Comparison of ENCODE assay signal across 11 cellular contexts in genomic region chr16:68078726-68079615, GRCh38. TPM values are rescaled to one million over a fixed set of nuclear protein-coding genes. Genes with fewer than 3 reads are reported as not detected.
A peak's percentile ranks its signal among the peaks of the same experiment; 100 is the strongest.
DNase-seq lines count a peak whose midpoint lies in the region; ATAC-seq, FAIRE-seq and TF ChIP-seq lines count a peak whose summit lies in the region.
"Had no signal": no experiment of that assay in that cellular context is flagged by ENCODE, and none has a peak within 500 bp of the region (broad histone marks: within the 10 kb centered on the region; RNA-seq: fewer than 3 reads in every experiment).

No MANE protein-coding gene starts in this region.

- CTCF ChIA-PET in Caco-2 (lab: Charles Lee) (no interaction called here), SK-N-SH (lab: Yijun Ruan, JAX) (interaction anchor here (1.0 to 2.1 kb wide), 3 partner anchors 14 to 449 kb away, joined by 3 to 10 read pairs (median 7); no protein-coding TSS in a partner anchor)

- WGBS in hepatocyte (ENCODE audit: low lambda C conversion rate, missing lambda C conversion rate): 92% methylated on average over 8 of the region's 8 CpGs
- WGBS in SK-N-SH (ENCODE audit: low lambda C conversion rate): 96% methylated on average over 7 of the region's 8 CpGs

- no peak overlapping the region for H2AFZ ChIP-seq in hepatocyte
- H2AFZ ChIP-seq in SK-N-SH (ENCODE audit: low read depth): no peak overlapping the region

- H3K4me1 ChIP-seq in Caco-2: peaks cover 32% of the 10 kb centered on the region
- peaks cover 19% of the 10 kb centered on the region for H3K4me1 ChIP-seq in hepatocyte (ENCODE audit: insufficient read depth)
- H3K4me1 ChIP-seq in SK-N-SH (ENCODE audit: control insufficient read depth in 1 of 2, insufficient read depth in 2 of 2, low read depth in 1 of 2, low read length in 1 of 2): peaks cover under 1 to 4% of the 10 kb centered on the region in 2 experiments; a peak in 1 of 4 replicates

- H3K79me2 ChIP-seq in hepatocyte (no peaks in the 10 kb centered on the region), SK-N-SH (ENCODE audit: insufficient read depth) (no peaks in the 10 kb centered on the region)

- POLR2A ChIA-PET in Caco-2 (lab: Charles Lee) (no interaction called here), SK-N-SH (lab: Yijun Ruan, JAX) (no interaction called here)

- ATAC-seq in T-helper 17 cell: no peak

- peaks cover 8% of the 10 kb centered on the region for H3K36me3 ChIP-seq in Caco-2 (ENCODE audit: control insufficient read depth, insufficient read depth, low read length)
- no peaks in the 10 kb centered on the region for H3K36me3 ChIP-seq in hepatocyte (replicated peaks; ENCODE audit: insufficient read depth, low read depth)
- peaks cover 3 to 42% of the 10 kb centered on the region in 2 experiments for H3K36me3 ChIP-seq in SK-N-SH (replicated peaks in 1 of 2; ENCODE audit: control insufficient read depth in 1 of 2, insufficient read depth in 2 of 2, low read length in 1 of 2)

- H3K27ac ChIP-seq in hepatocyte: peak overlapping the region; percentile 94
- H3K27ac ChIP-seq in skin epidermis: peak overlapping the region in 20 of 21 experiments; percentile 65 to 98 (median 82)
- H3K27ac ChIP-seq in SK-N-SH (ENCODE audit: low read depth in 2 of 2, low read length in 1 of 2): no peak overlapping the region
- H3K27ac ChIP-seq: SK-N-MC had no signal

- DNase-seq in Caco-2 (no peak), T-helper 17 cell (no peak), hepatocyte (ENCODE audit: low spot score) (no peak), SKM-1 treated with dmso at 0.1 percent for 144 hours (lab: John Stamatoyannopoulos, UW; ENCODE audit: unreplicated experiment) (no peak), A172 (ENCODE audit: low spot score) (no peak), RCC 7860 (ENCODE audit: low spot score) (no peak), SK-N-SH (no peak)

- H3K4me2 ChIP-seq in hepatocyte (peak overlapping the region; percentile 61), SK-N-SH (no peak overlapping the region)

- H3K4me3 ChIP-seq in Caco-2 (ENCODE audit: low read depth, low read length): no peak overlapping the region
- no peak overlapping the region for H3K4me3 ChIP-seq in hepatocyte
- no peak overlapping the region for H3K4me3 ChIP-seq in skin epidermis
- no peak overlapping the region for H3K4me3 ChIP-seq in SK-N-SH (ENCODE audit: low read depth in 2 of 2, low read length in 1 of 2)
- H3K4me3 ChIP-seq: SK-N-MC had no signal

- no peak for TF ChIP-seq EP300 in SK-N-SH (IDR thresholded peaks at IDR 0.05; ENCODE audit: borderline replicate concordance in 1 of 2, low read depth in 1 of 2, low read length in 1 of 2)

- H3K4me1 Mint-ChIP-seq in Caco-2 (ENCODE audit: low read depth, unreplicated experiment): peaks cover 19% of the 10 kb centered on the region
- H3K4me1 Mint-ChIP-seq in T-helper 17 cell: peaks cover 75% of the 10 kb centered on the region

- H3K27ac Mint-ChIP-seq in Caco-2 (ENCODE audit: unreplicated experiment): peak overlapping the region; percentile 30
- peak overlapping the region; percentile 90 for H3K27ac Mint-ChIP-seq in T-helper 17 cell

- no peak for TF ChIP-seq RAD21 in SK-N-SH (IDR thresholded peaks at IDR 0.05; ENCODE audit: low read length)

- H3K9me3 Mint-ChIP-seq in Caco-2 (ENCODE audit: unreplicated experiment): no peaks in the 10 kb centered on the region

- H3K36me3 Mint-ChIP-seq in Caco-2 (ENCODE audit: insufficient read depth, unreplicated experiment) (peaks cover 27% of the 10 kb centered on the region), T-helper 17 cell (ENCODE audit: low read depth) (peaks cover 2% of the 10 kb centered on the region)

- peak overlapping the region; percentile 29 for H3K4me3 Mint-ChIP-seq in Caco-2 (ENCODE audit: unreplicated experiment)
- H3K4me3 Mint-ChIP-seq in T-helper 17 cell: peak overlapping the region; percentile 86

- intact Hi-C loops in Caco-2 (cut with micrococcal nuclease; ENCODE audit: unreplicated experiment): no loop called here

- H3K9ac ChIP-seq in SK-N-SH: no peak overlapping the region

- H3K27me3 ChIP-seq in Caco-2 (replicated peaks; ENCODE audit: control insufficient read depth, insufficient read depth, low read length) (no peaks in the 10 kb centered on the region), hepatocyte (no peaks in the 10 kb centered on the region), SK-N-SH (ENCODE audit: insufficient read depth) (no peaks in the 10 kb centered on the region)

- no peaks in the 10 kb centered on the region for H3K27me3 Mint-ChIP-seq in Caco-2 (ENCODE audit: insufficient read depth, unreplicated experiment)
- no peaks in the 10 kb centered on the region for H3K27me3 Mint-ChIP-seq in T-helper 17 cell

- TF ChIP-seq CTCF in Caco-2 (IDR thresholded peaks at IDR 0.05; ENCODE audit: insufficient read depth in 1 of 2, low read depth in 1 of 2, low read length in 1 of 2, severe bottlenecking in 1 of 2, unreplicated experiment in 1 of 2) (no peak), hepatocyte (IDR thresholded peaks at IDR 0.05; ENCODE audit: poor library complexity) (no peak), SK-N-SH (IDR thresholded peaks at IDR 0.05) (no peak)

- H3K9me3 ChIP-seq in Caco-2: no peaks in the 10 kb centered on the region
- H3K9me3 ChIP-seq in T-helper 17 cell (ENCODE audit: control insufficient read depth, low read length, poor library complexity, severe bottlenecking): no peaks in the 10 kb centered on the region
- H3K9me3 ChIP-seq in hepatocyte (ENCODE audit: low read depth): no peaks in the 10 kb centered on the region
- H3K9me3 ChIP-seq in SK-N-SH: no peaks in the 10 kb centered on the region

- H3F3A ChIP-seq in SK-N-SH (replicated peaks; ENCODE audit: insufficient read depth): peaks cover 4% of the 10 kb centered on the region

- H3K9me2 ChIP-seq in hepatocyte (replicated peaks; ENCODE audit: insufficient read depth) (no peaks in the 10 kb centered on the region), SK-N-SH (no peaks in the 10 kb centered on the region)

- no TSS peak for BruUV-seq in Caco-2 (replicated peaks; lab: Mats Ljungman, UMichigan)

- FAIRE-seq in RCC 7860 (lab: Jason Lieb, UNC): no peak
- FAIRE-seq: D721Med, GM12892 had no signal

- H4K20me1 ChIP-seq in hepatocyte (ENCODE audit: insufficient read depth, poor library complexity, severe bottlenecking) (no peaks in the 10 kb centered on the region), SK-N-SH (ENCODE audit: insufficient read depth) (no peaks in the 10 kb centered on the region)

TF ChIP-seq in SK-N-SH, 30 proteins besides CTCF, POLR2A, EP300 and RAD21:
- TF ChIP-seq MEF2A (IDR thresholded peaks at IDR 0.05; ENCODE audit: borderline replicate concordance, low read depth) (no peak), FOSL2 (IDR thresholded peaks at IDR 0.05; ENCODE audit: borderline replicate concordance, low read depth) (no peak), FOXJ3 (CRISPR knock-in tag; IDR thresholded peaks at IDR 0.05) (no peak), CHD2 (IDR thresholded peaks at IDR 0.05; ENCODE audit: low read length, partially characterized antibody) (no peak)

RNA-seq across cellular contexts. Expression of gene NFATC3, which starts 6.2 kb away (rescaled TPM):
- 40.0 and 43.9 TPM in 2 replicates for total RNA-seq in Caco-2 (2022)
- total RNA-seq in T-helper 17 cell: 100 to 1,000 TPM in 1 of 2 donors, 10 to 100 TPM in 1; 94.5 to 101 TPM
- total RNA-seq in hepatocyte: 33.3 and 35.9 TPM in 2 replicates
- polyA plus RNA-seq in hepatocyte: 13.1 and 15.1 TPM in 2 replicates
- 13.4 and 14.3 TPM in 2 replicates for total RNA-seq in A172 (2014; rRNA removed; shearing (Covaris generic))
- polyA plus RNA-seq in SK-N-SH (2012; rRNA removed): 5.7 and 7.8 TPM in 2 replicates
- 7.1 and 7.9 TPM in 2 replicates for polyA plus RNA-seq in SK-N-SH (2012; cell fraction: cytosol; rRNA removed)
- polyA plus RNA-seq in SK-N-SH (2012; cell fraction: nucleus; rRNA removed): 5.9 and 9.0 TPM in 2 replicates

RNA-seq across cellular contexts. Expression of gene DUS2, which starts 55.9 kb away (rescaled TPM):
- total RNA-seq in Caco-2 (2022) (33.6 and 37.4 TPM in 2 replicates), T-helper 17 cell (10 to 100 TPM; 12.0 to 12.3 TPM), hepatocyte (11.8 and 12.2 TPM in 2 replicates)
- polyA plus RNA-seq in hepatocyte (15.6 and 18.0 TPM in 2 replicates), SK-N-SH (2012; rRNA removed) (16.1 and 16.5 TPM in 2 replicates)
- 12.8 and 12.9 TPM in 2 replicates for total RNA-seq in A172 (2014; rRNA removed; shearing (Covaris generic))
- polyA plus RNA-seq in SK-N-SH (2012; cell fraction: cytosol; rRNA removed): 12.5 and 13.5 TPM in 2 replicates
- 34.3 and 35.8 TPM in 2 replicates for polyA plus RNA-seq in SK-N-SH (2012; cell fraction: nucleus; rRNA removed)

RNA-seq across cellular contexts. Expression of gene DDX28, which starts 55.9 kb away (rescaled TPM):
- 15.9 and 17.1 TPM in 2 replicates for total RNA-seq in Caco-2 (2022)
- total RNA-seq in T-helper 17 cell: 10 to 100 TPM; 13.2 to 14.8 TPM
- total RNA-seq in hepatocyte: 8.6 and 11.1 TPM in 2 replicates
- 12.5 and 15.0 TPM in 2 replicates for polyA plus RNA-seq in hepatocyte
- 9.1 and 10.2 TPM in 2 replicates for total RNA-seq in A172 (2014; rRNA removed; shearing (Covaris generic))
- polyA plus RNA-seq in SK-N-SH (2012; rRNA removed): 10.8 and 12.0 TPM in 2 replicates
- 7.0 and 10.5 TPM in 2 replicates for polyA plus RNA-seq in SK-N-SH (2012; cell fraction: cytosol; rRNA removed)
- polyA plus RNA-seq in SK-N-SH (2012; cell fraction: nucleus; rRNA removed): 7.4 and 9.3 TPM in 2 replicates

Comparison
In these comparisons a context has a peak if more than half of its experiments do, and no peak if none do; other contexts are left out.
1. H3K27ac ChIP-seq: peak in hepatocyte (single experiment) and skin epidermis (20 of 21); none in SK-N-SH (0 of 2).